1 cellular context compared by ENCODE assay signal in the genomic region with DNA sequence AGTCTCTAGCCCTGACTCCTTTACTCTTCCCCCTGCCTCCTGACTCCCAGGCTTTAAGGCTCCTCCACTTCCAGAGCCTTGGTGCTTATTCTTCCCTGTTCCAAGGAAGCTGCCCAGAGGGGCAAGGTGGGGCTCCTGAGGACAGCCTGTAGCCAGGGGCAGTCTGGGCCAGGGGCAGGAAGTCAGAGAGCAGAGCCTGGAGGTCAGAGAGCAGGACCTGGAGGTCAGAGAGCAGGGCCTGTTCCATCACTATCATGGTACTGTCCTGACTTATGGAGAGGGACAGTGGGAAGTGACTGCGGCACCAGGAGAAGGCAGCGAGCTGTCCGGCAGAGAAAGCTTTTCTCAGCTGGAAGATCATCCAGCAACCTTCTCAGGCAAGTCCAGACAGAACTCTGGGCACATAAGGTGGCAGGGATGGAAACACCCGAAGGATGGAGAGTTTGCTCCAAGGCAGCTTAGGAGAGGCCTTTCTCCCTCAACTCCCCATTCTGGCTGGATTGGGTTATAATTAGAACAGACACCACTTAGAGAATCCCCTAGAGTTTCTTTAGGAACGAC.
TF ChIP-seq lines count a peak whose summit lies in the region.

No MANE protein-coding gene starts in this region.

TF ChIP-seq in IMR-90, 13 proteins besides CTCF, POLR2A, EP300 and RAD21:
- TF ChIP-seq RFX5 (IDR thresholded peaks at IDR 0.05; ENCODE audit: low read depth, low read length) (no peak), MAZ (IDR thresholded peaks at IDR 0.05; ENCODE audit: borderline replicate concordance, low read depth, low read length) (no peak), CEBPB (IDR thresholded peaks at IDR 0.05; ENCODE audit: low read depth, low read length) (no peak), MXI1 (IDR thresholded peaks at IDR 0.05; ENCODE audit: borderline replicate concordance, low read depth, low read length) (no peak), MAFK (IDR thresholded peaks at IDR 0.05; ENCODE audit: low read depth, low read length) (no peak), NFE2L2 (IDR thresholded peaks at IDR 0.05; ENCODE audit: low read depth, low read length) (no peak), CHD1 (IDR thresholded peaks at IDR 0.05; ENCODE audit: low read depth, low read length) (no peak)
